In genomic region chr9:129675656-129676055, GRCh38 we compare ENCODE assay signal across 24 cellular contexts. TPM values are rescaled to one million over a fixed set of nuclear protein-coding genes. Genes with fewer than 3 reads are reported as not detected.
"Had no signal": no experiment of that assay in that cellular context is flagged by ENCODE, and none has a peak within 500 bp of the region (broad histone marks: within the 10 kb centered on the region; RNA-seq: fewer than 3 reads in every experiment).

No MANE protein-coding gene starts in this region.

- ATAC-seq: activated T-helper 17 cell treated with anti-CD3 and anti-CD28 coated beads, Interleukin-2, amount 50 U/mL, for 72 hours; left lung; naive thymus-derived CD8-positive, alpha-beta T cell had no signal

- H3K4me3 ChIP-seq: ascending aorta, left lung, right atrium auricular region, transverse colon had no signal

- H3K9me3 ChIP-seq: ascending aorta, left lung, neutrophil, right atrium auricular region, transverse colon had no signal

- H3K27me3 ChIP-seq: ascending aorta, right atrium auricular region had no signal

- DNase-seq: activated CD4-positive, alpha-beta T cell treated with anti-CD3 and anti-CD28 coated beads for 1 hour; activated CD4-positive, alpha-beta T cell treated with anti-CD3 and anti-CD28 coated beads, Interleukin-2, amount 50 U/mL, for 48 hours; activated naive CD4-positive, alpha-beta T cell treated with Interleukin-2 at 50 U/mL for 16 hours; dermis blood vessel endothelial cell; endodermal cell; naive thymus-derived CD8-positive, alpha-beta T cell; posterior cingulate gyrus; stimulated activated CD4-positive, alpha-beta T cell treated with anti-CD3 and anti-CD28 coated beads, Interleukin-15, amount 100 ng/mL, for 24 hours; stimulated activated CD4-positive, alpha-beta T cell treated with anti-CD3 and anti-CD28 coated beads, Interleukin-4, amount 100 ng/mL, for 1 hour; stimulated activated naive CD4-positive, alpha-beta T cell treated with Interleukin-2 at 50 U/mL for 16 hours; substantia nigra; T-helper 1 cell; T1000; transverse colon had no signal

- H3K36me3 ChIP-seq: ascending aorta, left lung, neutrophil, right atrium auricular region, transverse colon had no signal

- H3K4me1 ChIP-seq: left lung, right atrium auricular region, transverse colon had no signal

- H3K27ac ChIP-seq: left lung, neutrophil, right atrium auricular region, transverse colon, VCaP had no signal

RNA-seq across cellular contexts. Expression of gene PRRX2, which starts 10.2 kb away (rescaled TPM):
- total RNA-seq: bronchial epithelial cell; cerebellum; naive thymus-derived CD8-positive, alpha-beta T cell had no signal
- polyA plus RNA-seq: keratinocyte; naive thymus-derived CD8-positive, alpha-beta T cell had no signal

RNA-seq across cellular contexts. Expression of gene C9orf50, which starts 54.8 kb away (rescaled TPM):
- total RNA-seq: activated T-helper 17 cell treated with anti-CD3 and anti-CD28 coated beads, Interleukin-2, amount 50 U/mL, for 72 hours; ascending aorta; bronchial epithelial cell; cerebellum; dermis blood vessel endothelial cell; endodermal cell; left lung; naive thymus-derived CD8-positive, alpha-beta T cell; right atrium auricular region; skeletal muscle tissue; transverse colon had no signal
- polyA plus RNA-seq: keratinocyte; naive thymus-derived CD8-positive, alpha-beta T cell had no signal
